Comparison of ENCODE assay signal across 7 cellular contexts in genomic region chr20:1465470-1466210, GRCh38. TPM values are rescaled to one million over a fixed set of nuclear protein-coding genes. Genes with fewer than 3 reads are reported as not detected.
DNase-seq lines count a peak whose midpoint lies in the region; ATAC-seq lines count a peak whose summit lies in the region.

No MANE protein-coding gene starts in this region.

- H3K9me3 ChIP-seq in iPS-18c (ENCODE audit: control insufficient read depth, insufficient read depth, low read length) = no peaks in the 10 kb centered on the region

- peak overlapping the region; percentile 90 for H3K4me3 Mint-ChIP-seq in activated T-helper 1 cell treated with anti-CD3 and anti-CD28 coated beads, Interleukin-12 subunit alpha, Interleukin-12 subunit beta, Interleukin-2, Interleukin-4 antibody, amounts not matched to agents 30 ng/mL and 10 ng/mL and 1 ng/mL, durations not matched to agents 14 hours and 24 hours and 36 hours
- peak overlapping the region; percentile 89 to 93 for H3K4me3 Mint-ChIP-seq in stimulated activated naive B cell treated with anti-CD40 and anti-IgM and Interleukin-4, amounts not matched to agents 10 μg/mL and 1 μg/mL and 100 μg/mL, for 72 hours

- H3K9me3 Mint-ChIP-seq in activated T-helper 1 cell treated with anti-CD3 and anti-CD28 coated beads, Interleukin-12 subunit alpha, Interleukin-12 subunit beta, Interleukin-2, Interleukin-4 antibody, amounts not matched to agents 30 ng/mL and 10 ng/mL and 1 ng/mL, durations not matched to agents 14 hours and 24 hours and 36 hours = no peaks in the 10 kb centered on the region
- H3K9me3 Mint-ChIP-seq in stimulated activated naive B cell treated with anti-CD40 and anti-IgM and Interleukin-4, amounts not matched to agents 10 μg/mL and 1 μg/mL and 100 μg/mL, for 72 hours = peaks cover 2 to 5% of the 10 kb centered on the region in 2 donors

- peaks cover 23% of the 10 kb centered on the region for H3K36me3 Mint-ChIP-seq in activated T-helper 1 cell treated with anti-CD3 and anti-CD28 coated beads, Interleukin-12 subunit alpha, Interleukin-12 subunit beta, Interleukin-2, Interleukin-4 antibody, amounts not matched to agents 30 ng/mL and 10 ng/mL and 1 ng/mL, durations not matched to agents 14 hours and 24 hours and 36 hours (ENCODE audit: low read depth)
- peaks cover 10 to 19% of the 10 kb centered on the region in 2 donors for H3K36me3 Mint-ChIP-seq in stimulated activated naive B cell treated with anti-CD40 and anti-IgM and Interleukin-4, amounts not matched to agents 10 μg/mL and 1 μg/mL and 100 μg/mL, for 72 hours

- peak; percentile 6 for DNase-seq in HT-29 (ENCODE audit: low spot score)
- no peak for DNase-seq in activated T-helper 1 cell treated with anti-CD3 and anti-CD28 coated beads, Interleukin-12 subunit alpha, Interleukin-12 subunit beta, Interleukin-2, Interleukin-4 antibody, amounts not matched to agents 30 ng/mL and 10 ng/mL and 1 ng/mL, durations not matched to agents 14 hours and 24 hours and 36 hours (ENCODE audit: low spot score)
- DNase-seq in stimulated activated naive B cell treated with anti-CD40 and anti-IgM and Interleukin-4, amounts not matched to agents 10 μg/mL and 1 μg/mL and 100 μg/mL, for 72 hours = no peak
- no peak for DNase-seq in SHP77 treated with DMSO at 0.1 percent for 48 hours (lab: John Stamatoyannopoulos, UW)
- DNase-seq in ACHN = no peak

- peak overlapping the region; percentile 97 for H3K4me3 ChIP-seq in iPS-18c (ENCODE audit: insufficient read depth, low read depth, low read length)

- no peak for ATAC-seq in stimulated activated naive B cell treated with anti-CD40 and anti-IgM and Interleukin-4, amounts not matched to agents 10 μg/mL and 1 μg/mL and 100 μg/mL, for 72 hours (replicated peaks)
- no peak for ATAC-seq in HG02571 (IDR thresholded peaks at IDR 0.05; ENCODE audit: unreplicated experiment)

- in situ Hi-C loops in ACHN (cut with HindIII; ENCODE audit: low pct_ligation_motif_present, low pct_unique_long_range_greater_than_20kb, low sequenced_read_pairs) = no loop called here

- peak overlapping the region; percentile 82 for H3K27ac Mint-ChIP-seq in activated T-helper 1 cell treated with anti-CD3 and anti-CD28 coated beads, Interleukin-12 subunit alpha, Interleukin-12 subunit beta, Interleukin-2, Interleukin-4 antibody, amounts not matched to agents 30 ng/mL and 10 ng/mL and 1 ng/mL, durations not matched to agents 14 hours and 24 hours and 36 hours
- peak overlapping the region; percentile 91 for H3K27ac Mint-ChIP-seq in stimulated activated naive B cell treated with anti-CD40 and anti-IgM and Interleukin-4, amounts not matched to agents 10 μg/mL and 1 μg/mL and 100 μg/mL, for 72 hours

- intact Hi-C loops in activated T-helper 1 cell treated with anti-CD3 and anti-CD28 coated beads, Interleukin-12 subunit alpha, Interleukin-12 subunit beta, Interleukin-2, Interleukin-4 antibody, amounts not matched to agents 30 ng/mL and 10 ng/mL and 1 ng/mL, durations not matched to agents 14 hours and 24 hours and 36 hours (cut with micrococcal nuclease) = loop anchor here (1.0 to 5.0 kb wide), 6 partner anchors 72 to 1005 kb away; partner anchors contain the start of genes FKBP1A, RAD21L1, SNRPB and STK35

- H3K27me3 Mint-ChIP-seq in activated T-helper 1 cell treated with anti-CD3 and anti-CD28 coated beads, Interleukin-12 subunit alpha, Interleukin-12 subunit beta, Interleukin-2, Interleukin-4 antibody, amounts not matched to agents 30 ng/mL and 10 ng/mL and 1 ng/mL, durations not matched to agents 14 hours and 24 hours and 36 hours (ENCODE audit: insufficient read depth) = peaks cover 12% of the 10 kb centered on the region
- H3K27me3 Mint-ChIP-seq in stimulated activated naive B cell treated with anti-CD40 and anti-IgM and Interleukin-4, amounts not matched to agents 10 μg/mL and 1 μg/mL and 100 μg/mL, for 72 hours = no peaks in the 10 kb centered on the region

- peaks cover 45% of the 10 kb centered on the region for H3K4me1 Mint-ChIP-seq in activated T-helper 1 cell treated with anti-CD3 and anti-CD28 coated beads, Interleukin-12 subunit alpha, Interleukin-12 subunit beta, Interleukin-2, Interleukin-4 antibody, amounts not matched to agents 30 ng/mL and 10 ng/mL and 1 ng/mL, durations not matched to agents 14 hours and 24 hours and 36 hours (ENCODE audit: low read depth)
- H3K4me1 Mint-ChIP-seq in stimulated activated naive B cell treated with anti-CD40 and anti-IgM and Interleukin-4, amounts not matched to agents 10 μg/mL and 1 μg/mL and 100 μg/mL, for 72 hours = peaks cover 45 to 69% of the 10 kb centered on the region in 2 donors

RNA-seq across cellular contexts. Expression of gene NSFL1C, which starts 1.0 kb away (rescaled TPM):
- 38.6 and 39.9 TPM in 2 replicates for total RNA-seq in HT-29 (2014; rRNA removed; shearing (Covaris generic))
- total RNA-seq in activated T-helper 1 cell treated with anti-CD3 and anti-CD28 coated beads, Interleukin-12 subunit alpha, Interleukin-12 subunit beta, Interleukin-2, Interleukin-4 antibody, amounts not matched to agents 30 ng/mL and 10 ng/mL and 1 ng/mL, durations not matched to agents 14 hours and 24 hours and 36 hours = 108 and 111 TPM in 2 replicates

RNA-seq across cellular contexts. Expression of gene SIRPB2, which starts 25.6 kb away (rescaled TPM):
- not detected in 2 replicates for total RNA-seq in HT-29 (2014; rRNA removed; shearing (Covaris generic))
- not detected in 2 replicates for total RNA-seq in activated T-helper 1 cell treated with anti-CD3 and anti-CD28 coated beads, Interleukin-12 subunit alpha, Interleukin-12 subunit beta, Interleukin-2, Interleukin-4 antibody, amounts not matched to agents 30 ng/mL and 10 ng/mL and 1 ng/mL, durations not matched to agents 14 hours and 24 hours and 36 hours
